ENCODE assay signal across 21 cellular contexts in genomic region chr2:238081561-238081960, GRCh38. TPM values are rescaled to one million over a fixed set of nuclear protein-coding genes. Genes with fewer than 3 reads are reported as not detected.
DNase-seq lines count a peak whose midpoint lies in the region; ATAC-seq and TF ChIP-seq lines count a peak whose summit lies in the region.
"Had no signal": no experiment of that assay in that cellular context is flagged by ENCODE, and none has a peak within 500 bp of the region (broad histone marks: within the 10 kb centered on the region; RNA-seq: fewer than 3 reads in every experiment).

No MANE protein-coding gene starts in this region.

- peaks cover 14% of the 10 kb centered on the region for H3K9me3 Mint-ChIP-seq in osteocyte (ENCODE audit: unreplicated experiment)

- peaks cover 2% of the 10 kb centered on the region for H3K4me1 Mint-ChIP-seq in osteocyte (ENCODE audit: unreplicated experiment)

- DNase-seq in right atrium auricular region (ENCODE audit: low spot score) (peak; percentile 32), left ventricle myocardium inferior (no peak), globus pallidus (ENCODE audit: low spot score) (peak; percentile 45), osteocyte (ENCODE audit: extremely low spot score, unreplicated experiment) (peak; percentile 67), ureter (ENCODE audit: low spot score) (no peak), NCI-H510A (lab: John Stamatoyannopoulos, UW) (no peak)
- DNase-seq in stimulated activated CD4-positive, alpha-beta T cell treated with anti-CD3 and anti-CD28 coated beads, Interleukin-15, amount 100 ng/mL, for 24 hours, result no peak
- DNase-seq: CD4-positive, CD25-positive, alpha-beta regulatory T cell; DMS79; IMR-90; NCI-H1092 treated with DMSO at 0.1 percent for 48 hours; NCI-H1436 treated with DMSO at 0.1 percent for 48 hours; NCI-H2029; NCI-H226; NCI-H526 had no signal

- H3K27me3 ChIP-seq in right atrium auricular region (no peaks in the 10 kb centered on the region), left ventricle myocardium inferior (ENCODE audit: low read depth) (no peaks in the 10 kb centered on the region)
- H3K27me3 ChIP-seq: BE2C, Peyer's patch, SJSA1 had no signal

- intact Hi-C loops in left ventricle myocardium inferior (cut with micrococcal nuclease), result no loop called here

- H3K36me3 ChIP-seq in right atrium auricular region, result peaks cover 20% of the 10 kb centered on the region
- H3K36me3 ChIP-seq in left ventricle myocardium inferior, result peaks cover 53% of the 10 kb centered on the region

- H3K27ac Mint-ChIP-seq in osteocyte (ENCODE audit: unreplicated experiment), result no peak overlapping the region
- H3K27ac Mint-ChIP-seq: CD4-positive, CD25-positive, alpha-beta regulatory T cell had no signal

- H3K9me3 ChIP-seq in right atrium auricular region, result no peaks in the 10 kb centered on the region
- peaks cover 8% of the 10 kb centered on the region for H3K9me3 ChIP-seq in left ventricle myocardium inferior (replicated peaks)
- H3K9me3 ChIP-seq: BE2C, HAP-1, Peyer's patch, SJSA1 had no signal

- peaks cover 62% of the 10 kb centered on the region for H3K36me3 Mint-ChIP-seq in osteocyte (ENCODE audit: unreplicated experiment)

- H3K27ac ChIP-seq in right atrium auricular region (no peak overlapping the region), left ventricle myocardium inferior (replicated peaks) (no peak overlapping the region)
- H3K27ac ChIP-seq: KMS-11, Peyer's patch, SJSA1 had no signal

- H3K27me3 Mint-ChIP-seq in osteocyte (ENCODE audit: unreplicated experiment), result no peaks in the 10 kb centered on the region
- H3K27me3 Mint-ChIP-seq: CD4-positive, CD25-positive, alpha-beta regulatory T cell had no signal

- no peak for TF ChIP-seq CTCF in right atrium auricular region (IDR thresholded peaks at IDR 0.05)
- TF ChIP-seq CTCF in left ventricle myocardium inferior (IDR thresholded peaks at IDR 0.05; ENCODE audit: borderline replicate concordance), result no peak
- no peak for TF ChIP-seq CTCF in osteocyte (IDR thresholded peaks at IDR 0.05)

- H3K4me1 ChIP-seq in right atrium auricular region, result no peaks in the 10 kb centered on the region
- peaks cover 4% of the 10 kb centered on the region for H3K4me1 ChIP-seq in left ventricle myocardium inferior
- H3K4me1 ChIP-seq: Peyer's patch, SJSA1 had no signal

- H3K4me3 Mint-ChIP-seq in osteocyte (ENCODE audit: unreplicated experiment), result no peak overlapping the region
- H3K4me3 Mint-ChIP-seq: CD4-positive, CD25-positive, alpha-beta regulatory T cell had no signal

- ATAC-seq in HG02588 (IDR thresholded peaks at IDR 0.05; ENCODE audit: unreplicated experiment), result no peak

- no peak overlapping the region for H3K4me3 ChIP-seq in right atrium auricular region
- H3K4me3 ChIP-seq in left ventricle myocardium inferior, result no peak overlapping the region
- H3K4me3 ChIP-seq: HAP-1, Peyer's patch, SJSA1 had no signal

RNA-seq across cellular contexts. Expression of gene ESPNL, which starts 18.6 kb away (rescaled TPM):
- total RNA-seq in right atrium auricular region, result 1 to 10 TPM in 1 of 2 donors, under 1 TPM in 1; 0.26 to 2.0 TPM
- not detected for total RNA-seq in left ventricle myocardium inferior
- total RNA-seq in osteocyte, result not detected in 2 replicates
- 2.4 TPM for total RNA-seq in ureter
- total RNA-seq: CD4-positive, CD25-positive, alpha-beta regulatory T cell had no signal

RNA-seq across cellular contexts. Expression of gene SCLY, which starts 20.8 kb away (rescaled TPM):
- total RNA-seq in right atrium auricular region, result 10 to 100 TPM in 1 of 2 donors, 1 to 10 TPM in 1; 6.5 to 11.3 TPM
- 10.9 TPM for total RNA-seq in left ventricle myocardium inferior
- 22.1 and 22.5 TPM in 2 replicates for total RNA-seq in osteocyte
- total RNA-seq in ureter, result 21.6 TPM

RNA-seq across cellular contexts. Expression of gene KLHL30, which starts 56.9 kb away (rescaled TPM):
- total RNA-seq in right atrium auricular region (10 to 100 TPM; 24.9 to 29.0 TPM), left ventricle myocardium inferior (17.3 TPM), osteocyte (1.0 and 1.2 TPM in 2 replicates), ureter (2.2 TPM)
- total RNA-seq: CD4-positive, CD25-positive, alpha-beta regulatory T cell had no signal

Comparison
In these comparisons a context has a peak if more than half of its experiments do, and no peak if none do; other contexts are left out.
1. DNase-seq: peak in right atrium auricular region (single experiment), globus pallidus (single experiment) and osteocyte (single experiment); none in left ventricle myocardium inferior (single experiment), stimulated activated CD4-positive, alpha-beta T cell treated with anti-CD3 and anti-CD28 coated beads, Interleukin-15, amount 100 ng/mL, for 24 hours (single experiment), ureter (single experiment) and NCI-H510A (single experiment).